9 cellular contexts compared by ENCODE assay signal in the genomic region with DNA sequence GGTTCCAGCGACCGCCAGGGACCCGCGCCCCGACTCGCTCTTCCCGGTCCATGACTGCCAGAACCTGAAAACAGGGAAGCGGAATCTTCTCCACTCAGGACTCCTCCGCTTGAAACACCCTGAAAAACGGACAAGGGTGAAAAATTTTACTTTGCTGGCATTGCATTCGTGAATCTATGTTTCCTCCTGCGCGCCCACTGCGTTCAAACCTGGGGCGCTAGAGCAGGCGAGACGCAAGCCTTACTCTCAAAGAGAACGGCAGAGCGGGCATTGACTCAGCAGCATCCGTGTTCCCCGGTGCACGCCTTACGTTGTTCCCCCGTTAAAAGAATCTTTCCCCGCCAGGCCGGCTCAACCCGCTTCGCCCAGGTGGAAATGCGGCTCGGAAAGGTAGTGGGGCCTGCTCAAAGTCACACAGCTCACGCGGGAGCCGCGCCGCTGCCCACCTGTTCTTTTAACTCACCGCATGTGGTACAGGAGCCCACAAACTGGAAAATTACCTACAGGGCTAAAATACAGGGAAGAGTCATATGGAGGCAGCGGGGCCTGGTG. TPM values are rescaled to one million over a fixed set of nuclear protein-coding genes. Genes with fewer than 3 reads are reported as not detected.
DNase-seq lines count a peak whose midpoint lies in the region; ATAC-seq, FAIRE-seq and TF ChIP-seq lines count a peak whose summit lies in the region.
"Had no signal": no experiment of that assay in that cellular context is flagged by ENCODE, and none has a peak within 500 bp of the region (broad histone marks: within the 10 kb centered on the region; RNA-seq: fewer than 3 reads in every experiment).

No MANE protein-coding gene starts in this region.

- no peak for DNase-seq in CD8-positive, alpha-beta memory T cell
- no peak for DNase-seq in effector memory CD8-positive, alpha-beta T cell
- DNase-seq in pancreas = no peak
- DNase-seq in NK-92 treated with Interleukin-12 subunit alpha and Interleukin-12 subunit beta, amount 100 ng/mL, for 24 hours (lab: John Stamatoyannopoulos, UW) = no peak
- DNase-seq in activated CD4-positive, alpha-beta T cell treated with anti-CD3 and anti-CD28 coated beads, Interleukin-2, amount 50 U/mL, for 4 hours = no peak
- DNase-seq: NCI-H2029 treated with DMSO at 0.1 percent for 48 hours had no signal

- no peaks in the 10 kb centered on the region for H3K36me3 Mint-ChIP-seq in CD8-positive, alpha-beta memory T cell
- no peaks in the 10 kb centered on the region for H3K36me3 Mint-ChIP-seq in effector memory CD8-positive, alpha-beta T cell (ENCODE audit: insufficient read depth)

- intact Hi-C loops in pancreas (cut with DNase I) = loop anchor here in 1 of 3 donors (5.0 kb wide), 1 partner anchor 493 kb away; no protein-coding TSS in a partner anchor

- peaks cover 29% of the 10 kb centered on the region for H3K27me3 ChIP-seq in CD8-positive, alpha-beta memory T cell (ENCODE audit: insufficient read depth, low read length, poor library complexity, severe bottlenecking)
- no peaks in the 10 kb centered on the region for H3K27me3 ChIP-seq in KMS-11 (ENCODE audit: insufficient read depth, low read depth)
- peaks cover 0 to 17% (median 0%) of the 10 kb centered on the region in 4 donors for H3K27me3 ChIP-seq in pancreas

- H2AFZ ChIP-seq in KMS-11 (ENCODE audit: low read depth) = peak overlapping the region; percentile 6; the same call in 1 of the 2 replicates

- H3K36me3 ChIP-seq in CD8-positive, alpha-beta memory T cell (ENCODE audit: insufficient read depth, low read length) = no peaks in the 10 kb centered on the region
- no peaks in the 10 kb centered on the region for H3K36me3 ChIP-seq in KMS-11 (ENCODE audit: insufficient read depth)
- H3K36me3 ChIP-seq in pancreas = no peaks in the 10 kb centered on the region

- 14 to 17% methylated on average over 37 of the region's 37 CpGs for WGBS in pancreas, 2 donors

- H3K4me1 Mint-ChIP-seq in CD8-positive, alpha-beta memory T cell = peaks cover 6 to 9% (median 6%) of the 10 kb centered on the region in 3 donors
- peaks cover 5% of the 10 kb centered on the region in 2 donors for H3K4me1 Mint-ChIP-seq in effector memory CD8-positive, alpha-beta T cell (ENCODE audit: low read depth in 2 of 2)

- H3K27ac Mint-ChIP-seq in CD8-positive, alpha-beta memory T cell = peak overlapping the region in 1 of 8 donors; percentile 28
- H3K27ac Mint-ChIP-seq in effector memory CD8-positive, alpha-beta T cell = no peak overlapping the region

- FAIRE-seq in pancreas (lab: Jason Lieb, UNC) = no peak

- no peaks in the 10 kb centered on the region for H3K79me2 ChIP-seq in KMS-11 (ENCODE audit: insufficient read depth, low read depth)

- H3K27me3 Mint-ChIP-seq in CD8-positive, alpha-beta memory T cell = peaks cover 27 to 68% of the 10 kb centered on the region in 2 donors
- peaks cover 72 to 75% of the 10 kb centered on the region in 2 donors for H3K27me3 Mint-ChIP-seq in effector memory CD8-positive, alpha-beta T cell

- H3K4me3 ChIP-seq in CD8-positive, alpha-beta memory T cell (ENCODE audit: low read length) = no peak overlapping the region
- H3K4me3 ChIP-seq in KMS-11 (IDR thresholded peaks at IDR 0.05; ENCODE audit: insufficient read depth, low read depth, low read length) = no peak overlapping the region
- H3K4me3 ChIP-seq in pancreas = peak overlapping the region in 3 of 4 donors; percentile 12 to 42 (median 34)

- no peak overlapping the region for H3K27ac ChIP-seq in CD8-positive, alpha-beta memory T cell (ENCODE audit: low read depth, low read length)
- no peak overlapping the region for H3K27ac ChIP-seq in KMS-11
- no peak overlapping the region for H3K27ac ChIP-seq in pancreas

- ATAC-seq in effector memory CD8-positive, alpha-beta T cell (replicated peaks) = no peak
- no peak for ATAC-seq in pancreas
- no peak for ATAC-seq in HG02973 (IDR thresholded peaks at IDR 0.05; ENCODE audit: unreplicated experiment)

- no peaks in the 10 kb centered on the region for H3K9me3 Mint-ChIP-seq in CD8-positive, alpha-beta memory T cell
- no peaks in the 10 kb centered on the region for H3K9me3 Mint-ChIP-seq in effector memory CD8-positive, alpha-beta T cell

- CTCF ChIA-PET in CD8-positive, alpha-beta memory T cell (lab: Charles Lee) = interaction anchor here (1.3 to 1.7 kb wide), 3 partner anchors 20 to 102 kb away, joined by 3 to 5 read pairs (median 3); no protein-coding TSS in a partner anchor

- H3K4me1 ChIP-seq in CD8-positive, alpha-beta memory T cell (ENCODE audit: insufficient read depth, low read length) = no peaks in the 10 kb centered on the region
- H3K4me1 ChIP-seq in KMS-11 (ENCODE audit: low read depth, poor library complexity, severe bottlenecking) = no peaks in the 10 kb centered on the region
- H3K4me1 ChIP-seq in pancreas = peaks cover 0 to 7% (median 5%) of the 10 kb centered on the region in 3 donors

- no peak overlapping the region for H3K9ac ChIP-seq in KMS-11

- no peaks in the 10 kb centered on the region for H3K9me3 ChIP-seq in CD8-positive, alpha-beta memory T cell (ENCODE audit: low read length)
- H3K9me3 ChIP-seq in pancreas = no peaks in the 10 kb centered on the region

- TF ChIP-seq CTCF in KMS-11 (conservative IDR thresholded peaks at IDR 0.05; ENCODE audit: low read depth, low read length) (no peak), pancreas (IDR thresholded peaks at IDR 0.05) (peak in 2 of 4 donors; percentile 0 to 10)

- no peaks in the 10 kb centered on the region for H4K20me1 ChIP-seq in KMS-11 (ENCODE audit: insufficient read depth)

- H3K4me2 ChIP-seq in KMS-11 = no peak overlapping the region

- POLR2A ChIA-PET in CD8-positive, alpha-beta memory T cell (lab: Charles Lee) = no interaction called here

- peak overlapping the region in 6 of 7 donors; percentile 67 to 76 (median 70) for H3K4me3 Mint-ChIP-seq in CD8-positive, alpha-beta memory T cell
- H3K4me3 Mint-ChIP-seq in effector memory CD8-positive, alpha-beta T cell = peak overlapping the region; percentile 63 to 69

RNA-seq across cellular contexts. Expression of a gene that starts 1.0 kb away (rescaled TPM):
- not detected for total RNA-seq in CD8-positive, alpha-beta memory T cell
- not detected for polyA plus RNA-seq in CD8-positive, alpha-beta memory T cell
- total RNA-seq in pancreas = under 1 TPM in 3 of 6 donors, not detected in 3; 0.05 to 0.06 (median 0.06) TPM
- polyA plus RNA-seq in pancreas = under 1 TPM; 0.04 to 0.21 TPM
- total RNA-seq: T-helper 1 cell treated with Interleukin-12 subunit alpha and Interleukin-12 subunit beta and Interleukin-4 antibody, amounts not matched to agents 30 ng/mL and 1 ng/mL, for 36 hours had no signal

RNA-seq across cellular contexts. Expression of a gene that starts 33.4 kb away (rescaled TPM):
- 100 to 1,000 TPM; 359 to 366 TPM for total RNA-seq in CD8-positive, alpha-beta memory T cell
- polyA plus RNA-seq in CD8-positive, alpha-beta memory T cell = 68.1 TPM
- 10 to 100 TPM in 4 of 6 donors, 1 to 10 TPM in 2; 9.0 to 18.1 (median 12.1) TPM for total RNA-seq in pancreas
- polyA plus RNA-seq in pancreas = 1 to 10 TPM; 4.3 to 6.2 TPM

Comparison
In these comparisons a context has a peak if more than half of its experiments do, and no peak if none do; other contexts are left out.
1. H3K4me3 ChIP-seq: peak in pancreas (3 of 4); none in CD8-positive, alpha-beta memory T cell (single experiment) and KMS-11 (single experiment).
2. RNA of a gene that starts 33.4 kb away (total RNA-seq): 359 to 366 TPM in CD8-positive, alpha-beta memory T cell; 9.0 to 18.1 TPM in pancreas; every median in the first group is over 10 times any median in the second.